In the genomic region with DNA sequence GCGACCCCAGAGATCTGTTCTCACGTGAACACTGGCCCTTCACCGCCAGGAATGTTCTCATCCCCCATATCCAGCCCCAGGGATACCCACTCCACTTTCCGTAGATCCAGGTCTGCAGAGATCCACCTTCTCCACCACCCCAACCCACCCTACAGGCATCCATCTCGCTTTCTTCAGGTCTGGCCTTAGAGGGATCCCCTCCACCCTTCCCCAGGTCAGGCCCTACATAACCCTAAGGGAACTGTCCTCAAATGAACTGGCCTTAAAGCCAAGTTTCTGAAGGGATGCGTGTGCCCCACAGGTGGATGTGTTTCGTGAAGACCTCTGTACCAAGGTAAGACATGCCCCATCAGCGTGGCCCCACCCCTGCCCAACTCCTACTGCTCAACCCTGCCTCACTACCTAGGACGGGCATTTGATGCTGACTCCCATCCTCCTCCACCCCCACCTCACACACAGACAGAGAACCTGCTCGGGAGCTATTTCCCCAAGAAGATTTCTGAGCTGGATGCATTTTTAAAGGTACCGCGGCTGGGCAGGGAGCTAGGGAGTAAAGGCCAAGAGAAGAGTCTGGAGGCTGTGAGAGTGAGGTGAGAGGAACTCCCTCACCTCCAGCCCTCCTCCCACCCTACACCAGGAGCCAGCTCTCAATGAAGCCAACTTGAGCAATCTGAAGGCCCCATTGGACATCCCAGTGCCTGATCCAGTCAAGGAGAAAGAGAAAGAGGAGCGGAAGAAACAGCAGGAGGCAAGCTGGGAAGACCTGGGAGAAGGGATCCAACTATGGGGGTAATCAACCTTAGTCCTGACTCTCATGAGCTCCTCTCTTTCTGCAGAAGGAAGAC, we compare ENCODE assay signal across 9 cellular contexts. TPM values are rescaled to one million over a fixed set of nuclear protein-coding genes. Genes with fewer than 3 reads are reported as not detected.
DNase-seq lines count a peak whose midpoint lies in the region; ATAC-seq, FAIRE-seq and TF ChIP-seq lines count a peak whose summit lies in the region.
"Had no signal": no experiment of that assay in that cellular context is flagged by ENCODE, and none has a peak within 500 bp of the region (broad histone marks: within the 10 kb centered on the region; RNA-seq: fewer than 3 reads in every experiment).

No MANE protein-coding gene starts in this region.

- TF ChIP-seq CTCF in PC-9 (conservative IDR thresholded peaks at IDR 0.05) (no peak), endothelial cell of umbilical vein (IDR thresholded peaks at IDR 0.05; ENCODE audit: extremely low read depth in 1 of 2, insufficient read depth in 1 of 2, low read depth in 1 of 2, low read length in 2 of 2) (no peak), pancreas (IDR thresholded peaks at IDR 0.05) (no peak)

- peaks cover 10% of the 10 kb centered on the region for H3F3A ChIP-seq in PC-9 (ENCODE audit: insufficient read depth, low read depth)

- peaks cover 20% of the 10 kb centered on the region for H3K4me1 ChIP-seq in PC-9 (replicated peaks; ENCODE audit: insufficient read depth)
- H3K4me1 ChIP-seq in endothelial cell of umbilical vein (ENCODE audit: control insufficient read depth, extremely low read depth, insufficient read depth, low read length) = peaks cover 15% of the 10 kb centered on the region
- peaks cover 14 to 31% (median 22%) of the 10 kb centered on the region in 3 donors for H3K4me1 ChIP-seq in pancreas

- no peaks in the 10 kb centered on the region for H3K9me1 ChIP-seq in endothelial cell of umbilical vein (replicated peaks; ENCODE audit: control insufficient read depth, extremely low read depth, insufficient read depth, low read length)

- FAIRE-seq in endothelial cell of umbilical vein (lab: Jason Lieb, UNC) (no peak), pancreas (lab: Jason Lieb, UNC) (no peak)
- FAIRE-seq: islet of Langerhans had no signal

- in situ Hi-C loops in ACHN (cut with HindIII; ENCODE audit: low pct_ligation_motif_present, low pct_unique_long_range_greater_than_20kb, low sequenced_read_pairs) = no loop called here

- TSS peak; percentile 50 for BruUV-seq in PC-9 (replicated peaks; lab: Mats Ljungman, UMichigan)
- BruUV-seq in endothelial cell of umbilical vein (replicated peaks; lab: Mats Ljungman, UMichigan) = no TSS peak

- H4K20me1 ChIP-seq in PC-9 (ENCODE audit: insufficient read depth) (no peaks in the 10 kb centered on the region), endothelial cell of umbilical vein (replicated peaks; ENCODE audit: control insufficient read depth, extremely low read depth, insufficient read depth, low read length) (no peaks in the 10 kb centered on the region)

- intact Hi-C loops in PC-9 (cut with micrococcal nuclease; ENCODE audit: unreplicated experiment) = no loop called here
- intact Hi-C loops in endothelial cell of umbilical vein (cut with micrococcal nuclease) = loop anchor here (1.0 kb wide), 3 partner anchors 10 to 42 kb away; partner anchors contain the start of genes DCAF11, NRL and RNF31
- intact Hi-C loops in pancreas (cut with DNase I) = no loop called here

- H3K9me3 ChIP-seq in PC-9 (ENCODE audit: insufficient read depth, low read depth) (no peaks in the 10 kb centered on the region), endothelial cell of umbilical vein (replicated peaks; ENCODE audit: control insufficient read depth, insufficient read depth, low read length) (no peaks in the 10 kb centered on the region), pancreas (no peaks in the 10 kb centered on the region)

- no peak overlapping the region for H3K27ac ChIP-seq in PC-9
- no peak overlapping the region for H3K27ac ChIP-seq in endothelial cell of umbilical vein (ENCODE audit: insufficient read depth, low read depth, low read length)
- H3K27ac ChIP-seq in pancreas = peak overlapping the region; percentile 70 to 95 (median 82)

- H3K79me2 ChIP-seq in PC-9 (ENCODE audit: low read depth) (peaks cover 21% of the 10 kb centered on the region), endothelial cell of umbilical vein (ENCODE audit: control insufficient read depth, insufficient read depth, low read length) (peaks cover 21% of the 10 kb centered on the region)

- H3K36me3 ChIP-seq in PC-9 (ENCODE audit: low read depth) (no peaks in the 10 kb centered on the region), endothelial cell of umbilical vein (ENCODE audit: control insufficient read depth in 2 of 2, extremely low read depth in 1 of 2, insufficient read depth in 2 of 2, low read length in 2 of 2) (peaks cover 6 to 19% of the 10 kb centered on the region in 2 experiments), pancreas (peaks cover 0 to 20% (median 7%) of the 10 kb centered on the region in 3 donors)

- dilution Hi-C loops in endothelial cell of umbilical vein (cut with MboI; ENCODE audit: extremely low pct_ligation_motif_present, low sequenced_read_pairs) = no loop called here

- H2AFZ ChIP-seq in PC-9 (no peak overlapping the region), endothelial cell of umbilical vein (ENCODE audit: low read depth, low read length) (no peak overlapping the region)

- peak overlapping the region; percentile 79 for H3K9ac ChIP-seq in endothelial cell of umbilical vein (replicated peaks; ENCODE audit: extremely low read depth, insufficient read depth, low read length)

- H3K27me3 ChIP-seq in PC-9 (ENCODE audit: insufficient read depth, low read depth) (no peaks in the 10 kb centered on the region), endothelial cell of umbilical vein (ENCODE audit: control insufficient read depth in 2 of 2, insufficient read depth in 2 of 2, low read length in 2 of 2) (no peaks in the 10 kb centered on the region), pancreas (no peaks in the 10 kb centered on the region)

- 13 to 21% methylated on average over 13 of the region's 13 CpGs for WGBS in pancreas, 2 donors

- CTCF ChIA-PET in PC-9 (lab: Charles Lee) = interaction anchor here (1.3 to 1.4 kb wide), 2 partner anchors 24 to 79 kb away, joined by 4 to 6 read pairs; partner anchors contain the start of gene IRF9
- CTCF ChIA-PET in endothelial cell of umbilical vein (lab: Charles Lee) = interaction anchor here (0.7 to 2.6 kb wide), 6 partner anchors 9 to 79 kb away, joined by 3 to 15 read pairs (median 10); partner anchors contain the start of genes DCAF11, IRF9, NRL and PSME2

- POLR2A ChIA-PET in PC-9 (lab: Charles Lee; ENCODE audit: unreplicated experiment) (interaction anchor here (0.5 to 0.8 kb wide), 4 partner anchors 9 to 663 kb away, joined by 3 to 5 read pairs (median 4); partner anchors contain the start of gene TM9SF1), endothelial cell of umbilical vein (lab: Charles Lee) (interaction anchor here (0.7 to 1.2 kb wide), 3 partner anchors 10 to 22 kb away, joined by 3 to 10 read pairs (median 4); partner anchors contain the start of genes DCAF11, NRL, PSME2 and RNF31)

- ATAC-seq in pancreas (no peak), GM21423 (IDR thresholded peaks at IDR 0.05; ENCODE audit: unreplicated experiment) (no peak), GM18498 (IDR thresholded peaks at IDR 0.05; ENCODE audit: unreplicated experiment) (no peak)

- no peaks in the 10 kb centered on the region for H3K9me2 ChIP-seq in PC-9 (ENCODE audit: insufficient read depth)

- TF ChIP-seq POLR2A in endothelial cell of umbilical vein (IDR thresholded peaks at IDR 0.05; ENCODE audit: low read depth, low read length) = no peak

- peak; percentile 3 for DNase-seq in EH (ENCODE audit: low read depth)
- DNase-seq in PC-9 = no peak
- DNase-seq in endothelial cell of umbilical vein (ENCODE audit: low read depth, low spot score) = no peak
- DNase-seq in pancreas = no peak
- no peak for DNase-seq in activated CD4-positive, CD25-positive, alpha-beta regulatory T cell treated with anti-CD3 and anti-CD28 coated beads, Interleukin-2, amount 50 U/mL, for 72 hours
- DNase-seq in ACHN = no peak

- H3K4me2 ChIP-seq in PC-9 (peak overlapping the region; percentile 79), endothelial cell of umbilical vein (ENCODE audit: insufficient read depth, low read length) (peak overlapping the region; percentile 63)

- H3K4me3 ChIP-seq in PC-9 = peak overlapping the region; percentile 87
- peak overlapping the region; percentile 56 to 93 (median 90) for H3K4me3 ChIP-seq in endothelial cell of umbilical vein (replicated peaks in 1 of 3; ENCODE audit: insufficient read depth in 1 of 3, low read depth in 1 of 3, low read length in 3 of 3)
- peak overlapping the region; percentile 90 to 96 (median 93) for H3K4me3 ChIP-seq in pancreas

RNA-seq across cellular contexts. Expression of gene PSME1, which starts 0.9 kb away (rescaled TPM):
- total RNA-seq in PC-9 (2021) (172 and 174 TPM in 2 replicates), endothelial cell of umbilical vein (120 and 135 TPM in 2 replicates), pancreas (100 to 1,000 TPM in 2 of 6 donors, 10 to 100 TPM in 4; 46.4 to 107 (median 68.8) TPM)
- polyA plus RNA-seq in endothelial cell of umbilical vein (68.1 and 98.1 TPM in 2 replicates), pancreas (100 to 1,000 TPM in 1 of 2 donors, 10 to 100 TPM in 1; 88.9 to 132 TPM)
- polyA plus RNA-seq in endothelial cell of umbilical vein (2011; cell fraction: cytosol; rRNA removed) = 105 and 110 TPM in 2 replicates
- 75.1 and 78.8 TPM in 2 replicates for polyA plus RNA-seq in endothelial cell of umbilical vein (2011; cell fraction: nucleus; rRNA removed)
- polyA plus RNA-seq in endothelial cell of umbilical vein (2012) = 120 and 123 TPM in 2 replicates
- 25.5 and 27.8 TPM in 2 replicates for polyA minus RNA-seq in endothelial cell of umbilical vein
- polyA minus RNA-seq in endothelial cell of umbilical vein (2011; cell fraction: cytosol; rRNA and poly(A)+ RNA removed) = 37.2 TPM
- polyA minus RNA-seq in endothelial cell of umbilical vein (2011; cell fraction: nucleus; rRNA and poly(A)+ RNA removed) = 8.6 and 9.0 TPM in 2 replicates

RNA-seq across cellular contexts. Expression of gene EMC9, which starts 4.5 kb away (rescaled TPM):
- total RNA-seq in PC-9 (2021) = 27.4 and 37.1 TPM in 2 replicates
- total RNA-seq in endothelial cell of umbilical vein = 19.0 and 21.8 TPM in 2 replicates
- 31.8 and 38.0 TPM in 2 replicates for polyA plus RNA-seq in endothelial cell of umbilical vein
- polyA plus RNA-seq in endothelial cell of umbilical vein (2011; cell fraction: cytosol; rRNA removed) = 18.3 and 20.5 TPM in 2 replicates
- polyA plus RNA-seq in endothelial cell of umbilical vein (2011; cell fraction: nucleus; rRNA removed) = 32.5 and 34.0 TPM in 2 replicates
- polyA plus RNA-seq in endothelial cell of umbilical vein (2012) = 16.1 and 17.0 TPM in 2 replicates
- 9.2 and 11.7 TPM in 2 replicates for polyA minus RNA-seq in endothelial cell of umbilical vein
- polyA minus RNA-seq in endothelial cell of umbilical vein (2011; cell fraction: cytosol; rRNA and poly(A)+ RNA removed) = 4.4 TPM
- 7.4 and 12.6 TPM in 2 replicates for polyA minus RNA-seq in endothelial cell of umbilical vein (2011; cell fraction: nucleus; rRNA and poly(A)+ RNA removed)
- 10 to 100 TPM in 5 of 6 donors, 1 to 10 TPM in 1; 8.1 to 18.8 (median 13.5) TPM for total RNA-seq in pancreas
- 10 to 100 TPM; 52.4 to 72.6 TPM for polyA plus RNA-seq in pancreas

RNA-seq across cellular contexts. Expression of gene FITM1, which starts 6.4 kb away (rescaled TPM):
- total RNA-seq in PC-9 (2021) (0.48 and 0.72 TPM in 2 replicates), endothelial cell of umbilical vein (not detected in 2 replicates), pancreas (10 to 100 TPM in 1 of 6 donors, 1 to 10 TPM in 5; 2.7 to 12.0 (median 4.0) TPM)
- polyA plus RNA-seq in endothelial cell of umbilical vein (0.54 and 0.81 TPM in 2 replicates), pancreas (10 to 100 TPM in 1 of 2 donors, 1 to 10 TPM in 1; 3.4 to 11.1 TPM)
- polyA plus RNA-seq in endothelial cell of umbilical vein (2011; cell fraction: cytosol; rRNA removed) = 0.10 and 0.20 TPM in 2 replicates
- polyA plus RNA-seq in endothelial cell of umbilical vein (2011; cell fraction: nucleus; rRNA removed) = 0.75 and 1.1 TPM in 2 replicates
- not detected in 2 replicates for polyA plus RNA-seq in endothelial cell of umbilical vein (2012)
- polyA minus RNA-seq in endothelial cell of umbilical vein = 0.39 TPM in 1 of 2 replicates, not detected in the other
- polyA minus RNA-seq in endothelial cell of umbilical vein (2011; cell fraction: cytosol; rRNA and poly(A)+ RNA removed) = not detected
- polyA minus RNA-seq in endothelial cell of umbilical vein (2011; cell fraction: nucleus; rRNA and poly(A)+ RNA removed) = 0.48 TPM in 1 of 2 replicates, not detected in the other

RNA-seq across cellular contexts. Expression of gene PSME2, which starts 9.5 kb away (rescaled TPM):
- total RNA-seq in PC-9 (2021) (96.0 and 153 TPM in 2 replicates), endothelial cell of umbilical vein (107 and 126 TPM in 2 replicates), pancreas (10 to 100 TPM; 33.9 to 90.3 (median 59.2) TPM)
- polyA plus RNA-seq in endothelial cell of umbilical vein (66.5 and 69.8 TPM in 2 replicates), pancreas (100 to 1,000 TPM; 180 to 285 TPM)
- 120 and 132 TPM in 2 replicates for polyA plus RNA-seq in endothelial cell of umbilical vein (2011; cell fraction: cytosol; rRNA removed)
- 194 and 210 TPM in 2 replicates for polyA plus RNA-seq in endothelial cell of umbilical vein (2011; cell fraction: nucleus; rRNA removed)
- polyA plus RNA-seq in endothelial cell of umbilical vein (2012) = 143 and 169 TPM in 2 replicates
- polyA minus RNA-seq in endothelial cell of umbilical vein = 47.2 and 52.0 TPM in 2 replicates
- polyA minus RNA-seq in endothelial cell of umbilical vein (2011; cell fraction: cytosol; rRNA and poly(A)+ RNA removed) = 51.1 TPM
- polyA minus RNA-seq in endothelial cell of umbilical vein (2011; cell fraction: nucleus; rRNA and poly(A)+ RNA removed) = 25.4 and 38.4 TPM in 2 replicates

RNA-seq across cellular contexts. Expression of gene RNF31, which starts 10.4 kb away (rescaled TPM):
- 44.6 and 60.8 TPM in 2 replicates for total RNA-seq in PC-9 (2021)
- total RNA-seq in endothelial cell of umbilical vein = 66.5 and 69.7 TPM in 2 replicates
- polyA plus RNA-seq in endothelial cell of umbilical vein = 32.3 TPM in 2 replicates
- 17.9 and 24.5 TPM in 2 replicates for polyA plus RNA-seq in endothelial cell of umbilical vein (2011; cell fraction: cytosol; rRNA removed)
- polyA plus RNA-seq in endothelial cell of umbilical vein (2011; cell fraction: nucleus; rRNA removed) = 122 and 156 TPM in 2 replicates
- polyA plus RNA-seq in endothelial cell of umbilical vein (2012) = 40.0 and 44.7 TPM in 2 replicates
- 54.4 and 69.2 TPM in 2 replicates for polyA minus RNA-seq in endothelial cell of umbilical vein
- 19.2 TPM for polyA minus RNA-seq in endothelial cell of umbilical vein (2011; cell fraction: cytosol; rRNA and poly(A)+ RNA removed)
- 69.9 and 82.9 TPM in 2 replicates for polyA minus RNA-seq in endothelial cell of umbilical vein (2011; cell fraction: nucleus; rRNA and poly(A)+ RNA removed)
- 10 to 100 TPM; 25.8 to 44.2 (median 37.1) TPM for total RNA-seq in pancreas
- polyA plus RNA-seq in pancreas = 100 to 1,000 TPM; 124 to 169 TPM

Comparison
In these comparisons a context has a peak if more than half of its experiments do, and no peak if none do; other contexts are left out.
1. H3K27ac ChIP-seq: peak in pancreas (4 of 4); none in PC-9 (single experiment) and endothelial cell of umbilical vein (single experiment).
2. Peak in every context shown above with its lines, with median percentiles within 50 percentile points of each other: H3K4me3 ChIP-seq.